In genomic region chr9:127877566-127877998, GRCh38 we compare ENCODE assay signal across 8 cellular contexts. TPM values are rescaled to one million over a fixed set of nuclear protein-coding genes. Genes with fewer than 3 reads are reported as not detected.
A peak's percentile ranks its signal among the peaks of the same experiment; 100 is the strongest.
DNase-seq lines count a peak whose midpoint lies in the region; ATAC-seq and TF ChIP-seq lines count a peak whose summit lies in the region.

Gene AK1, minus strand, starts transcription at chr9:127877675. Its CDS starts 3,058 bp downstream, at chr9:127874617.

- peak; percentile 79 for DNase-seq in NCI-H82 (lab: John Stamatoyannopoulos, UW)
- no peak for DNase-seq in NCI-H82 treated with DMSO at 0.1 percent for 48 hours (lab: John Stamatoyannopoulos, UW; ENCODE audit: unreplicated experiment)
- DNase-seq in NCI-H526 treated with DMSO at 0.1 percent for 48 hours (lab: John Stamatoyannopoulos, UW), result peak; percentile 6
- peak; percentile 64 to 82 for DNase-seq in breast epithelium (ENCODE audit: low spot score in 2 of 2)
- no peak for DNase-seq in renal cortical epithelial cell (ENCODE audit: low read depth)
- DNase-seq in stimulated activated CD4-positive, alpha-beta T cell treated with anti-CD3 and anti-CD28 coated beads, Interleukin-15, amount 100 ng/mL, for 24 hours, result no peak

- no peaks in the 10 kb centered on the region for H3K36me3 ChIP-seq in breast epithelium

- peak within 1 kb of the TSS; percentile 71 to 87 for H3K27ac ChIP-seq in breast epithelium

- peaks cover 9 to 24% of the 10 kb centered on the region in 2 donors for H3K4me1 ChIP-seq in breast epithelium

- H3K4me3 ChIP-seq in breast epithelium, result peak within 1 kb of the TSS; percentile 54 to 93 (median 70)
- H3K4me3 ChIP-seq in iPS-18c (ENCODE audit: insufficient read depth, low read depth, low read length), result peak within 1 kb of the TSS; percentile 71

- H3K9me3 ChIP-seq in breast epithelium (no peaks in the 10 kb centered on the region), iPS-18c (ENCODE audit: control insufficient read depth, insufficient read depth, low read length) (no peaks in the 10 kb centered on the region)

- no peaks in the 10 kb centered on the region for H3K27me3 ChIP-seq in breast epithelium

- ATAC-seq in HG02870 (IDR thresholded peaks at IDR 0.05; ENCODE audit: unreplicated experiment), result no peak

- TF ChIP-seq POLR2A in breast epithelium (IDR thresholded peaks at IDR 0.05), result no peak

- no peak for TF ChIP-seq CTCF in breast epithelium (IDR thresholded peaks at IDR 0.05)

- intact Hi-C loops in breast epithelium (cut with DNase I; ENCODE audit: low total_unique reads), result loop anchor here (10.0 kb wide), 1 partner anchor 93 kb away; the partner anchor contains the start of gene CDK9

RNA-seq across cellular contexts. Expression of gene AK1, which starts in this region (rescaled TPM):
- total RNA-seq in breast epithelium (10 to 100 TPM; 23.5 to 30.2 (median 23.6) TPM), renal cortical epithelial cell (37.3 and 43.8 TPM in 2 replicates)

Comparison
In these comparisons a context has a peak if more than half of its experiments do, and no peak if none do; other contexts are left out.
1. DNase-seq: peak in NCI-H82 (single experiment), NCI-H526 treated with DMSO at 0.1 percent for 48 hours (single experiment) and breast epithelium (2 of 2); none in NCI-H82 treated with DMSO at 0.1 percent for 48 hours (single experiment), renal cortical epithelial cell (single experiment) and stimulated activated CD4-positive, alpha-beta T cell treated with anti-CD3 and anti-CD28 coated beads, Interleukin-15, amount 100 ng/mL, for 24 hours (single experiment).